Comparison of ENCODE assay signal across 1 cellular context in the genomic region with DNA sequence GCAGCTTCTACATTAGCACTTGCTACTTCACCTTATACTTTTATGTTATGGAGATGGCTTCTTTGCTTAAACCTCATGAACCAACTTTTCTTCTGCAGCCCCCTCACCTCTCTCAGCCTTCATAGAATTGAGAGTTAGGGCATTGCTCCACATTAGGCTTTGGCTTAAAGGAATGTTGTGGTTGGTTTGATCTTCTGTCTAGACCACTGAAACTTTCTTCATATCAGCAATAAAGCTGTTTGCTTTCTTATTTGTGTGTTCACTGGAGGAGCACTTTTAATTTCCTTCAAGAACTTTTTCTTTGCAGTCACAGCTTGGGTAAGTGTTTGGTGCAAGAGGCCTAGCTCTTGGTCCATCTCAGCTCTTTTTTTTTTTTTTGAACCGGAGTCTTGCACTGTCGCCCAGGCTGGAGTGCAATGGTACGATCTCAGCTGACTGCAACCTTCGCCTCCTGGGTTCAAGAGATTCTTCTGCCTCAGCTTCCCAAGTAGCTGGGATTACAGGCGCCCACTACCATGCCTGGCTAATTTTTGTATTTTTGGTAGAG.
TF ChIP-seq lines count a peak whose summit lies in the region.

No MANE protein-coding gene starts in this region.

TF ChIP-seq in GM12878, 131 proteins besides CTCF, POLR2A, EP300 and RAD21:
- 0 out of 2 replicates have a peak, but pooled peaks have one; percentile 6 for TF ChIP-seq RUNX3 (IDR thresholded peaks at IDR 0.05; ENCODE audit: low read length)
